ENCODE assay signal across 17 cellular contexts in the genomic region with DNA sequence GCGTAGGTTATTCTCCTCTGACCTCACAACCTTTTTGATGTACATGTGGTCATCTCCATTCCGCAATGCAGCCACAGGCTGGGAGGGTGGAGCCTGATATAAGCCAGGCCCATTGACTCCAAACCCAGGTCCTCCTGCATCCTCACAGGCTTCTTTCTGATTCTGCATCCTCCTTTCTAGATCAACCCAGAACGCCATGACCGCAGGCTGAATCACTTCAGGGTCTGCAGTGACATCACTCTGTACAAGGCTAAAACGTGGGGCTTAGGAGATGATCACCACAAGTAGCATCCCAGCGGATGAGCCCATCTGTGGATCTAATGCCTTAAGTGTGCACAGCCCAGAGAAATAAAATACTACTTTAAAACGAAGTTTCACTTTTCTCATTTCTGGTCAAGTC. TPM values are rescaled to one million over a fixed set of nuclear protein-coding genes. Genes with fewer than 3 reads are reported as not detected.
DNase-seq lines count a peak whose midpoint lies in the region; ATAC-seq, FAIRE-seq and TF ChIP-seq lines count a peak whose summit lies in the region.
"Had no signal": no experiment of that assay in that cellular context is flagged by ENCODE, and none has a peak within 500 bp of the region (broad histone marks: within the 10 kb centered on the region; RNA-seq: fewer than 3 reads in every experiment).

No MANE protein-coding gene starts in this region.

- H3K9me3 ChIP-seq in Panc1 (ENCODE audit: control insufficient read depth, insufficient read depth, low read depth, low read length) (no peaks in the 10 kb centered on the region), H1 (ENCODE audit: insufficient read depth in 2 of 2, low read depth in 1 of 2, low read length in 1 of 2) (peaks cover 0 to 3% of the 10 kb centered on the region in 2 experiments; a peak in 1 of 4 replicates)
- H3K9me3 ChIP-seq: BLaER1 had no signal

- TF ChIP-seq CTCF in Panc1 (IDR thresholded peaks at IDR 0.05) (no peak), H1 (IDR thresholded peaks at IDR 0.05; ENCODE audit: control extremely low read depth in 1 of 3, insufficient read depth in 1 of 3, low read depth in 1 of 3, low read length in 3 of 3) (no peak)

- no peak overlapping the region for H4K5ac ChIP-seq in H1 (ENCODE audit: insufficient read length, low read depth, low read length)

- H3K56ac ChIP-seq in H1 (replicated peaks; ENCODE audit: insufficient read length, low read depth, low read length) = no peak overlapping the region

- no peaks in the 10 kb centered on the region for H3K23me2 ChIP-seq in H1 (ENCODE audit: low read depth, low read length)

- no peak overlapping the region for H2AFZ ChIP-seq in H1 (ENCODE audit: low read length)

- WGBS in H1 (ENCODE audit: extremely low coverage in 1 of 2, insufficient coverage in 1 of 2, insufficient read length in 1 of 2, insufficient replicate concordance in 2 of 2, low coverage in 1 of 2, low lambda C conversion rate in 2 of 2, missing lambda C conversion rate in 1 of 2), 2 experiments = 93% methylated on average over 7 of the region's 7 CpGs; no CpG with 5 or more reads in 1 of the 2 experiments

- peak; percentile 60 for DNase-seq in ELR (ENCODE audit: low read depth)
- DNase-seq in Panc1 (ENCODE audit: low read depth, low spot score) = no peak
- DNase-seq in H1 (ENCODE audit: low read depth in 1 of 2, low spot score in 2 of 2) = no peak
- DNase-seq in urothelium cell line (ENCODE audit: low spot score) = no peak
- no peak for DNase-seq in RPMI8226
- DNase-seq in activated CD8-positive, alpha-beta memory T cell treated with anti-CD3 and anti-CD28 coated beads for 24 hours = no peak
- DNase-seq: 8988T; CD4-positive, alpha-beta memory T cell; DMS153; DMS79; HCEC 1CT; KBM-7 had no signal

- POLR2A ChIA-PET in Panc1 (lab: Charles Lee) (no interaction called here), H1 (lab: Charles Lee; ENCODE audit: partially characterized antibody) (no interaction called here)

- no peak overlapping the region for H2BK120ac ChIP-seq in H1 (replicated peaks; ENCODE audit: low read depth, low read length)

- CTCF ChIA-PET in Panc1 (lab: Charles Lee) = no interaction called here
- CTCF ChIA-PET in H1 (lab: Charles Lee; ENCODE audit: partially characterized antibody) = no interaction called here

- H3K27ac ChIP-seq in Panc1 (ENCODE audit: low read length) = no peak overlapping the region
- no peak overlapping the region for H3K27ac ChIP-seq in H1 (ENCODE audit: low read depth, low read length)
- H3K27ac ChIP-seq: BLaER1 had no signal

- intact Hi-C loops in Panc1 (cut with micrococcal nuclease; ENCODE audit: unreplicated experiment) = no loop called here

- H3K14ac ChIP-seq in H1 (ENCODE audit: insufficient read length) = no peak overlapping the region

- peak overlapping the region; percentile 64 for H2BK20ac ChIP-seq in H1 (ENCODE audit: low read length)

- no TSS peak for BruUV-seq in Panc1 (replicated peaks; lab: Mats Ljungman, UMichigan)

- H2BK15ac ChIP-seq in H1 (ENCODE audit: low read length) = no peak overlapping the region; the same call in 1 of the 2 replicates

- H3K4me1 ChIP-seq in Panc1 (ENCODE audit: control insufficient read depth, insufficient read depth, low read length) (no peaks in the 10 kb centered on the region), H1 (replicated peaks in 1 of 4; ENCODE audit: control insufficient read depth in 3 of 4, insufficient read depth in 4 of 4, low read length in 3 of 4) (peaks cover 0 to 3% (median 0%) of the 10 kb centered on the region in 4 experiments; a peak in 1 of 7 replicates)

- no peak overlapping the region for H3K23ac ChIP-seq in H1 (ENCODE audit: insufficient read length)

- TF ChIP-seq RAD21 in H1 (IDR thresholded peaks at IDR 0.05 in 1 of 2, conservative IDR thresholded peaks at IDR 0.05 in 1 of 2; ENCODE audit: low read depth in 2 of 2, low read length in 2 of 2) = no peak

- no peak overlapping the region for H3K4me3 ChIP-seq in Panc1 (ENCODE audit: low read depth in 2 of 2, low read length in 2 of 2)
- no peak overlapping the region for H3K4me3 ChIP-seq in H1 (ENCODE audit: extremely low read depth in 1 of 4, insufficient read depth in 2 of 4, low read depth in 3 of 4, low read length in 4 of 4)
- H3K4me3 ChIP-seq: BLaER1 had no signal

- H2BK12ac ChIP-seq in H1 (ENCODE audit: low read depth, low read length) = no peak overlapping the region

- H3K79me2 ChIP-seq in H1 (ENCODE audit: control insufficient read depth in 1 of 2, insufficient read depth in 2 of 2, low read length in 2 of 2) = no peaks in the 10 kb centered on the region

- no peaks in the 10 kb centered on the region for H3K79me1 ChIP-seq in H1 (ENCODE audit: low read depth, low read length)

- ATAC-seq in Panc1 = peak; percentile 22; the same call in 1 of the 2 replicates
- no peak for ATAC-seq in HG02678 (IDR thresholded peaks at IDR 0.05; ENCODE audit: unreplicated experiment)

- H3K4me2 ChIP-seq in H1 (ENCODE audit: insufficient read depth in 1 of 2, low read depth in 2 of 2, low read length in 2 of 2) = no peak overlapping the region

- TF ChIP-seq POLR2A in H1 (IDR thresholded peaks at IDR 0.05; ENCODE audit: control extremely low read depth in 1 of 2, low read depth in 2 of 2, low read length in 2 of 2) = no peak

- in situ Hi-C loops in Panc1 (cut with HindIII; ENCODE audit: low pct_unique_long_range_greater_than_20kb, low sequenced_read_pairs) = no loop called here

- H2BK5ac ChIP-seq in H1 (ENCODE audit: low read depth, low read length) = no peak overlapping the region

- FAIRE-seq in H1 (lab: Jason Lieb, UNC) (no peak), urothelium cell line (lab: Jason Lieb, UNC) (peak; percentile 55)
- FAIRE-seq: GM12891, GM19239, H54 had no signal

- no peak overlapping the region for H3K9ac ChIP-seq in H1 (replicated peaks in 1 of 4; ENCODE audit: extremely low read depth in 1 of 4, low read depth in 3 of 4, low read length in 3 of 4)
- H3K9ac ChIP-seq: BLaER1 had no signal

- H3K4ac ChIP-seq in H1 (replicated peaks; ENCODE audit: insufficient read length, low read depth, low read length) = no peak overlapping the region

- no peak for TF ChIP-seq EP300 in H1 (IDR thresholded peaks at IDR 0.05; ENCODE audit: borderline replicate concordance in 1 of 2, low read depth in 2 of 2, low read length in 2 of 2)

- H4K20me1 ChIP-seq in H1 (replicated peaks in 1 of 2; ENCODE audit: control insufficient read depth in 1 of 2, insufficient read depth in 2 of 2, low read length in 2 of 2) = no peaks in the 10 kb centered on the region
- H4K20me1 ChIP-seq: BLaER1 had no signal

- no peak overlapping the region for H4K91ac ChIP-seq in H1 (replicated peaks; ENCODE audit: insufficient read length, low read length)

- no peak overlapping the region for H3K18ac ChIP-seq in H1 (ENCODE audit: extremely low read depth, low read length)

- H4K8ac ChIP-seq in H1 (ENCODE audit: extremely low read depth, insufficient read depth, low read length) = no peak overlapping the region

- H3K36me3 ChIP-seq in Panc1 (ENCODE audit: control insufficient read depth, insufficient read depth, low read length) (no peaks in the 10 kb centered on the region), H1 (ENCODE audit: control insufficient read depth in 2 of 4, insufficient read depth in 4 of 4, low read length in 3 of 4) (no peaks in the 10 kb centered on the region)
- H3K36me3 ChIP-seq: BLaER1 had no signal

- no peak overlapping the region; the same call in 1 of the 2 replicates for H2AK5ac ChIP-seq in H1 (ENCODE audit: low read depth, low read length)

- H3K27me3 ChIP-seq in Panc1 (ENCODE audit: control insufficient read depth, insufficient read depth, low read length) (no peaks in the 10 kb centered on the region), H1 (replicated peaks in 1 of 4; ENCODE audit: control insufficient read depth in 3 of 4, extremely low read depth in 1 of 4, insufficient read depth in 3 of 4, low read length in 3 of 4) (no peaks in the 10 kb centered on the region)
- H3K27me3 ChIP-seq: BLaER1 had no signal

TF ChIP-seq in H1, 55 proteins besides CTCF, POLR2A, EP300 and RAD21:
- TF ChIP-seq SP2 (IDR thresholded peaks at IDR 0.05; ENCODE audit: low read length) = no peak

RNA-seq across cellular contexts. Expression of gene EBNA1BP2, which starts 16.1 kb away (rescaled TPM):
- 144 TPM for total RNA-seq in Panc1 (2021; ENCODE audit: unreplicated experiment)
- polyA plus RNA-seq in Panc1 (2012; ENCODE audit: insufficient read length) = 118 TPM
- 102 and 104 TPM in 2 replicates for total RNA-seq in H1 (2021; fragmentation: NEBNext Ultra II Directional; extraction: Animal tissue kit (Norgen Biotek cat#: 25700))
- 31.0 and 46.0 TPM in 2 replicates for polyA plus RNA-seq in H1 (2011; rRNA removed)
- 66.3 TPM for polyA plus RNA-seq in H1 (2011; cell fraction: cytosol; rRNA removed)
- polyA plus RNA-seq in H1 (2011; cell fraction: nucleus; rRNA removed) = 60.5 TPM
- 105 to 125 TPM (median 112 TPM) in 4 replicates for polyA plus RNA-seq in H1 (2012, experiment 1 of 2)
- polyA plus RNA-seq in H1 (2012, experiment 2 of 2) = 34.5 TPM
- polyA plus RNA-seq in H1 (2013, experiment 1 of 2) = 128 TPM
- 128 TPM for polyA plus RNA-seq in H1 (2013, experiment 2 of 2)
- 25.7 and 31.5 TPM in 2 replicates for polyA minus RNA-seq in H1 (2011; rRNA and poly(A)+ RNA removed)
- 28.8 TPM for polyA minus RNA-seq in H1 (2011; cell fraction: cytosol; rRNA and poly(A)+ RNA removed)
- 31.6 TPM for polyA minus RNA-seq in H1 (2011; cell fraction: nucleus; rRNA and poly(A)+ RNA removed)

RNA-seq across cellular contexts. Expression of gene CFAP57, which starts 16.1 kb away (rescaled TPM):
- total RNA-seq in Panc1 (2021; ENCODE audit: unreplicated experiment) = 0.69 TPM
- 0.46 TPM for polyA plus RNA-seq in Panc1 (2012; ENCODE audit: insufficient read length)
- 0.23 and 0.80 TPM in 2 replicates for total RNA-seq in H1 (2021; fragmentation: NEBNext Ultra II Directional; extraction: Animal tissue kit (Norgen Biotek cat#: 25700))
- polyA plus RNA-seq in H1 (2011; rRNA removed) = 0.20 and 0.36 TPM in 2 replicates
- polyA plus RNA-seq in H1 (2011; cell fraction: cytosol; rRNA removed) = 0.21 TPM
- 0.46 TPM for polyA plus RNA-seq in H1 (2011; cell fraction: nucleus; rRNA removed)
- 0.16 to 1.2 TPM (median 0.36 TPM) in 4 replicates for polyA plus RNA-seq in H1 (2012, experiment 1 of 2)
- polyA plus RNA-seq in H1 (2012, experiment 2 of 2) = not detected
- 0.14 TPM for polyA plus RNA-seq in H1 (2013, experiment 1 of 2)
- polyA plus RNA-seq in H1 (2013, experiment 2 of 2) = 0.13 TPM
- polyA minus RNA-seq in H1 (2011; rRNA and poly(A)+ RNA removed) = 0.38 and 0.39 TPM in 2 replicates
- polyA minus RNA-seq in H1 (2011; cell fraction: cytosol; rRNA and poly(A)+ RNA removed) = not detected
- 1.5 TPM for polyA minus RNA-seq in H1 (2011; cell fraction: nucleus; rRNA and poly(A)+ RNA removed)
- total RNA-seq: CD4-positive, alpha-beta memory T cell had no signal
